Comparison of ENCODE assay signal across 8 cellular contexts in genomic region chr7:74306737-74307469, GRCh38. TPM values are rescaled to one million over a fixed set of nuclear protein-coding genes. Genes with fewer than 3 reads are reported as not detected.
DNase-seq lines count a peak whose midpoint lies in the region; ATAC-seq and TF ChIP-seq lines count a peak whose summit lies in the region.

No MANE protein-coding gene starts in this region.

- H3K36me3 ChIP-seq in BJ (ENCODE audit: control insufficient read depth, insufficient read depth, low read length) (no peaks in the 10 kb centered on the region), body of pancreas (replicated peaks in 1 of 2; ENCODE audit: insufficient read depth in 1 of 2, low read depth in 2 of 2) (no peaks in the 10 kb centered on the region), left lung (no peaks in the 10 kb centered on the region), thoracic aorta (no peaks in the 10 kb centered on the region)

- CTCF ChIA-PET in BJ (lab: Yijun Ruan, JAX), result interaction anchor here (2.1 kb wide), 1 partner anchor 100 kb away, joined by 7 read pairs; no protein-coding TSS in a partner anchor

- POLR2A ChIA-PET in BJ (lab: Charles Lee), result no interaction called here

- TF ChIP-seq POLR2A in body of pancreas (IDR thresholded peaks at IDR 0.05), result no peak

- 19 to 30% methylated on average over 14 to 19 of the region's 20 CpGs for WGBS in body of pancreas, 2 donors

- H3K9me3 ChIP-seq in body of pancreas (no peaks in the 10 kb centered on the region), left lung (no peaks in the 10 kb centered on the region), thoracic aorta (no peaks in the 10 kb centered on the region)

- ATAC-seq in body of pancreas (peak; percentile 71), left lung (peak; percentile 75), thoracic aorta (ENCODE audit: insufficient number of reproducible peaks, low FRiP score, low read depth) (peak; percentile 70)

- H3K27ac ChIP-seq in body of pancreas (peak overlapping the region; percentile 10 to 78 (median 70)), left lung (peak overlapping the region in 1 of 2 donors; percentile 63), thoracic aorta (peak overlapping the region; percentile 49 to 75)

- intact Hi-C loops in body of pancreas (cut with DNase I) (no loop called here), left lung (cut with DNase I) (no loop called here)

- H3K4me1 ChIP-seq in body of pancreas (peaks cover 32% of the 10 kb centered on the region), left lung (peaks cover 10 to 17% of the 10 kb centered on the region in 2 donors), thoracic aorta (ENCODE audit: control insufficient read depth in 1 of 2, low read depth in 2 of 2) (peaks cover 27 to 55% of the 10 kb centered on the region in 2 donors)

- TF ChIP-seq CTCF in BJ (IDR thresholded peaks at IDR 0.05; ENCODE audit: insufficient read depth, low read depth, low read length), result no peak
- no peak for TF ChIP-seq CTCF in body of pancreas (IDR thresholded peaks at IDR 0.05)
- no peak for TF ChIP-seq CTCF in left lung (IDR thresholded peaks at IDR 0.05)
- TF ChIP-seq CTCF in thoracic aorta (IDR thresholded peaks at IDR 0.05), result no peak

- peak; percentile 47 for DNase-seq in BJ (ENCODE audit: low read depth)
- DNase-seq in HT1080 (ENCODE audit: low read depth), result peak; percentile 76
- peak; percentile 37 to 68 (median 60) for DNase-seq in body of pancreas
- peak in 1 of 2 donors; percentile 61 for DNase-seq in left lung
- DNase-seq in thoracic aorta (ENCODE audit: low spot score), result no peak
- DNase-seq in NCI-H1694 (lab: John Stamatoyannopoulos, UW), result no peak
- no peak for DNase-seq in NCI-H1930 (lab: John Stamatoyannopoulos, UW)
- DNase-seq in DMS 273 (lab: John Stamatoyannopoulos, UW; ENCODE audit: unreplicated experiment), result no peak

- no peak overlapping the region for H3K4me3 ChIP-seq in BJ (ENCODE audit: low read depth, low read length)
- H3K4me3 ChIP-seq in body of pancreas, result no peak overlapping the region
- H3K4me3 ChIP-seq in left lung, result no peak overlapping the region
- H3K4me3 ChIP-seq in thoracic aorta, result peak overlapping the region; percentile 73

- no peaks in the 10 kb centered on the region for H3K27me3 ChIP-seq in BJ (ENCODE audit: control insufficient read depth, insufficient read depth, low read length)
- no peaks in the 10 kb centered on the region for H3K27me3 ChIP-seq in body of pancreas
- peaks cover 0 to 15% of the 10 kb centered on the region in 2 donors for H3K27me3 ChIP-seq in left lung
- H3K27me3 ChIP-seq in thoracic aorta (replicated peaks; ENCODE audit: insufficient read depth), result no peaks in the 10 kb centered on the region

RNA-seq across cellular contexts. Expression of gene CLIP2, which starts 17.7 kb away (rescaled TPM):
- 4.0 and 5.6 TPM in 2 replicates for polyA plus RNA-seq in BJ (2011; rRNA removed)
- polyA minus RNA-seq in BJ (2011; rRNA and poly(A)+ RNA removed), result 11.2 and 11.6 TPM in 2 replicates
- total RNA-seq in HT1080 (2014; rRNA removed; shearing (Covaris generic)), result 29.3 and 31.5 TPM in 2 replicates
- polyA plus RNA-seq in HT1080 (2015; cell fraction: cytosol; rRNA removed), result 13.8 and 15.2 TPM in 2 replicates
- 17.8 and 19.5 TPM in 2 replicates for polyA plus RNA-seq in HT1080 (2015; cell fraction: nucleus; rRNA removed)
- 100 to 1,000 TPM in 1 of 2 donors, 10 to 100 TPM in 1; 31.6 to 120 TPM for total RNA-seq in body of pancreas
- total RNA-seq in left lung, result 10 to 100 TPM; 20.6 to 23.2 TPM
- total RNA-seq in thoracic aorta, result 10 to 100 TPM; 50.7 to 52.9 TPM

RNA-seq across cellular contexts. Expression of gene RFC2, which starts 52.7 kb away (rescaled TPM):
- polyA plus RNA-seq in BJ (2011; rRNA removed), result 19.4 and 22.1 TPM in 2 replicates
- 14.0 and 20.1 TPM in 2 replicates for polyA minus RNA-seq in BJ (2011; rRNA and poly(A)+ RNA removed)
- total RNA-seq in HT1080 (2014; rRNA removed; shearing (Covaris generic)), result 103 and 114 TPM in 2 replicates
- 55.0 and 72.2 TPM in 2 replicates for polyA plus RNA-seq in HT1080 (2015; cell fraction: cytosol; rRNA removed)
- polyA plus RNA-seq in HT1080 (2015; cell fraction: nucleus; rRNA removed), result 32.8 and 35.4 TPM in 2 replicates
- total RNA-seq in body of pancreas (10 to 100 TPM in 1 of 2 donors, 1 to 10 TPM in 1; 7.9 to 10.1 TPM), left lung (10 to 100 TPM; 17.0 to 24.5 TPM), thoracic aorta (10 to 100 TPM in 1 of 2 donors, 1 to 10 TPM in 1; 9.5 to 15.2 TPM)

Comparison
In these comparisons a context has a peak if more than half of its experiments do, and no peak if none do; other contexts are left out.
1. DNase-seq: peak in BJ (single experiment), HT1080 (single experiment) and body of pancreas (4 of 4); none in thoracic aorta (single experiment), NCI-H1694 (single experiment), NCI-H1930 (0 of 2) and DMS 273 (single experiment).
2. Peak in every context shown above with its lines, with median percentiles within 50 percentile points of each other: ATAC-seq.